Comparison of ENCODE assay signal across 22 cellular contexts in genomic region chr10:98567396-98567795, GRCh38.
"Had no signal": no experiment of that assay in that cellular context is flagged by ENCODE, and none has a peak within 500 bp of the region (broad histone marks: within the 10 kb centered on the region; RNA-seq: fewer than 3 reads in every experiment).

No MANE protein-coding gene starts in this region.

- DNase-seq: central memory CD4-positive, alpha-beta T cell; dorsolateral prefrontal cortex; effector CD4-positive, alpha-beta T cell; foreskin fibroblast; gastrocnemius medialis; heart left ventricle; kidney; left lung; lower lobe of right lung; natural killer cell; nucleus accumbens; right cardiac atrium; small intestine; stimulated activated CD4-positive, alpha-beta T cell treated with anti-CD3 and anti-CD28 coated beads, Interleukin-1b, Interleukin-23, amount 100 ng/mL, for 48 hours; stimulated activated CD4-positive, alpha-beta T cell treated with anti-CD3 and anti-CD28 coated beads, Interleukin-4, amount 100 ng/mL, for 1 hour; stimulated activated CD8-positive, alpha-beta memory T cell treated with anti-CD3 and anti-CD28 coated beads, Interleukin-4, amount 100 ng/mL, for 48 hours; stimulated activated naive CD4-positive, alpha-beta T cell; stimulated activated naive CD8-positive, alpha-beta T cell treated with anti-CD3 and anti-CD28 coated beads, Interleukin-15, amount 100 ng/mL, for 72 hours; trophoblast cell had no signal

- H3K4me1 ChIP-seq: gastrocnemius medialis, heart left ventricle, left lung, lower lobe of right lung, prostate gland, suprapubic skin had no signal

- H3K36me3 Mint-ChIP-seq: natural killer cell had no signal

- H3K4me3 Mint-ChIP-seq: natural killer cell; stimulated activated naive CD8-positive, alpha-beta T cell treated with anti-CD3 and anti-CD28 coated beads, Interleukin-15, amount 100 ng/mL, for 72 hours had no signal

- H3K27me3 ChIP-seq: dorsolateral prefrontal cortex, gastrocnemius medialis, hepatocyte, left lung, suprapubic skin had no signal

- H3K9me3 ChIP-seq: gastrocnemius medialis, heart left ventricle, left lung, lower lobe of right lung, prostate gland, suprapubic skin had no signal

- H3K9me3 Mint-ChIP-seq: natural killer cell; stimulated activated naive CD8-positive, alpha-beta T cell treated with anti-CD3 and anti-CD28 coated beads, Interleukin-15, amount 100 ng/mL, for 72 hours had no signal

- H3K36me3 ChIP-seq: gastrocnemius medialis, heart left ventricle, left lung, lower lobe of right lung, prostate gland, suprapubic skin had no signal

- H3K4me1 Mint-ChIP-seq: natural killer cell; stimulated activated naive CD8-positive, alpha-beta T cell treated with anti-CD3 and anti-CD28 coated beads, Interleukin-15, amount 100 ng/mL, for 72 hours had no signal

- H3K4me3 ChIP-seq: dorsolateral prefrontal cortex, gastrocnemius medialis, heart left ventricle, hepatocyte, left lung, lower lobe of right lung, prostate gland, suprapubic skin had no signal

- H3K27ac ChIP-seq: dorsolateral prefrontal cortex, gastrocnemius medialis, heart left ventricle, hepatocyte, left lung, lower lobe of right lung, prostate gland, suprapubic skin had no signal

- H3K27ac Mint-ChIP-seq: natural killer cell had no signal

- ATAC-seq: gastrocnemius medialis; left lung; lower lobe of right lung; natural killer cell; right cardiac atrium; stimulated activated naive CD8-positive, alpha-beta T cell treated with anti-CD3 and anti-CD28 coated beads, Interleukin-15, amount 100 ng/mL, for 72 hours had no signal
